In the genomic region with DNA sequence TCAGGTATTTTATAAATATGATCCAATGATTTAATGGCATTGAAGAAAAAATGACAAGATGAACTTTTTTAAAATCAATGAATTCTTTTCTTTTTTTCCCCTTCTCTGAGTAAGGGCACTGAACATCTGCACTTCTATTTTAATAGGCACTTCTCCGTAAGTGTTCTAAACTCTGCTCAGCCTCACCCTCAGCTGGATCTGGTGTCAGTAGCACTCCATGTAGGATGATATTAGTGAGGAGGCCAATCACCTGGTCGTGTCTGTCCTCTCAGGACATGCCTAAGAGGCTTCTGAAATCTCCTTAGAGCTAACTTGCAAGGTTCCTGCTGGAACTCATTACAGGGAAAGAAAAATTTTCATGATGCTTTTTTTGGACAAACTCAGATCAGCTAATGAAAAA, we compare ENCODE assay signal across 14 cellular contexts.
"Had no signal": no experiment of that assay in that cellular context is flagged by ENCODE, and none has a peak within 500 bp of the region (broad histone marks: within the 10 kb centered on the region; RNA-seq: fewer than 3 reads in every experiment).

No MANE protein-coding gene starts in this region.

- H3K36me3 ChIP-seq: stomach, thoracic aorta had no signal

- H3K9ac ChIP-seq: parathyroid adenoma had no signal

- H2AFZ ChIP-seq: parathyroid adenoma had no signal

- H3K27ac Mint-ChIP-seq: activated CD4-positive, alpha-beta memory T cell treated with anti-CD3 and anti-CD28 coated beads, Interleukin-2, amount 10 ng/mL, durations not matched to agents 7 days and 5 days; activated T-cell treated with anti-CD3 and anti-CD28 coated beads, Interleukin-2, amount 50 U/mL, for 72 hours had no signal

- H3K4me3 ChIP-seq: stomach, thoracic aorta had no signal

- DNase-seq: activated CD4-positive, alpha-beta memory T cell treated with anti-CD3 and anti-CD28 coated beads, Interleukin-2, amount 10 ng/mL, durations not matched to agents 7 days and 5 days; activated CD4-positive, alpha-beta T cell treated with anti-CD3 and anti-CD28 coated beads for 1 hour; activated T-cell treated with anti-CD3 and anti-CD28 coated beads, Interleukin-2, amount 50 U/mL, for 72 hours; aorta; foreskin melanocyte; head of caudate nucleus; left colon; mammary epithelial cell; stimulated activated CD4-positive, alpha-beta T cell treated with anti-CD3 and anti-CD28 coated beads, Interleukin-4, amount 100 ng/mL, for 4 hours; stomach had no signal

- H3K4me1 ChIP-seq: parathyroid adenoma, stomach had no signal

- H3K4me3 Mint-ChIP-seq: activated CD4-positive, alpha-beta memory T cell treated with anti-CD3 and anti-CD28 coated beads, Interleukin-2, amount 10 ng/mL, durations not matched to agents 7 days and 5 days; activated T-cell treated with anti-CD3 and anti-CD28 coated beads, Interleukin-2, amount 50 U/mL, for 72 hours had no signal

- H3K4me1 Mint-ChIP-seq: activated CD4-positive, alpha-beta memory T cell treated with anti-CD3 and anti-CD28 coated beads, Interleukin-2, amount 10 ng/mL, durations not matched to agents 7 days and 5 days had no signal

- H3K9me3 Mint-ChIP-seq: activated CD4-positive, alpha-beta memory T cell treated with anti-CD3 and anti-CD28 coated beads, Interleukin-2, amount 10 ng/mL, durations not matched to agents 7 days and 5 days had no signal

- H3K9me3 ChIP-seq: stomach, thoracic aorta had no signal

- ATAC-seq: activated T-cell treated with anti-CD3 and anti-CD28 coated beads, Interleukin-2, amount 50 U/mL, for 72 hours; left colon had no signal

- H3K79me2 ChIP-seq: parathyroid adenoma had no signal

- FAIRE-seq: bronchial epithelial cell, colon had no signal

- H3K27me3 ChIP-seq: stomach had no signal

- H3K27ac ChIP-seq: parathyroid adenoma, stomach, thoracic aorta had no signal
